Comparison of ENCODE assay signal across 27 cellular contexts in genomic region chr16:27767081-27767480, GRCh38.
"Had no signal": no experiment of that assay in that cellular context is flagged by ENCODE, and none has a peak within 500 bp of the region (broad histone marks: within the 10 kb centered on the region; RNA-seq: fewer than 3 reads in every experiment).

No MANE protein-coding gene starts in this region.

- H3K4me3 ChIP-seq: adrenal gland, body of pancreas, breast epithelium, K562, Peyer's patch, SJSA1 had no signal

- H3K4me1 ChIP-seq: adrenal gland, body of pancreas, breast epithelium, Peyer's patch had no signal

- H3K36me3 ChIP-seq: breast epithelium had no signal

- H3K27ac ChIP-seq: adrenal gland, body of pancreas, breast epithelium, Peyer's patch, SJSA1 had no signal

- H3K9me3 ChIP-seq: adrenal gland, body of pancreas, Peyer's patch, SJSA1, SK-N-SH had no signal

- ATAC-seq: activated CD8-positive, alpha-beta T cell treated with anti-CD3 and anti-CD28 coated beads, Interleukin-2, amount 10 ng/mL, durations not matched to agents 7 days and 5 days; activated naive CD4-positive, alpha-beta T cell treated with anti-CD3 and anti-CD28 coated beads, Interleukin-2, amount 50 U/mL, for 72 hours; body of pancreas; K562; PC-3 had no signal

- H3K27me3 ChIP-seq: adrenal gland, body of pancreas, breast epithelium, Peyer's patch, SJSA1 had no signal

- DNase-seq: activated CD4-positive, alpha-beta T cell treated with anti-CD3 and anti-CD28 coated beads, Interleukin-2, amount 10 ng/mL, durations not matched to agents 24 days and 14 days; activated CD4-positive, alpha-beta T cell treated with anti-CD3 and anti-CD28 coated beads, Interleukin-2, amount 50 U/mL, for 48 hours; activated CD8-positive, alpha-beta T cell treated with anti-CD3 and anti-CD28 coated beads, Interleukin-2, amount 10 ng/mL, durations not matched to agents 7 days and 5 days; activated gamma-delta T cell treated with Interleukin-2 at 50 U/mL for 16 hours; activated naive CD4-positive, alpha-beta T cell treated with anti-CD3 and anti-CD28 coated beads for 36 hours; activated T-cell treated with anti-CD3 and anti-CD28 coated beads, Interleukin-2, amount 50 U/mL, for 24 hours; adrenal gland; body of pancreas; caudate nucleus; NCI-H1092 treated with DMSO at 0.1 percent for 48 hours; NCI-H1417; NCI-H187 treated with DMSO at 0.1 percent for 48 hours; NCI-H2081; NCI-H345; NCI-H510A; NCI-H526; NCI-H748 treated with DMSO at 0.1 percent for 48 hours; NK-92 treated with Interleukin-12 subunit alpha and Interleukin-12 subunit beta, amount 100 ng/mL, for 24 hours; PC-3; RPMI8226; SHP77 treated with DMSO at 0.1 percent for 48 hours; SK-N-SH had no signal
